27 cellular contexts compared by ENCODE assay signal in the genomic region with DNA sequence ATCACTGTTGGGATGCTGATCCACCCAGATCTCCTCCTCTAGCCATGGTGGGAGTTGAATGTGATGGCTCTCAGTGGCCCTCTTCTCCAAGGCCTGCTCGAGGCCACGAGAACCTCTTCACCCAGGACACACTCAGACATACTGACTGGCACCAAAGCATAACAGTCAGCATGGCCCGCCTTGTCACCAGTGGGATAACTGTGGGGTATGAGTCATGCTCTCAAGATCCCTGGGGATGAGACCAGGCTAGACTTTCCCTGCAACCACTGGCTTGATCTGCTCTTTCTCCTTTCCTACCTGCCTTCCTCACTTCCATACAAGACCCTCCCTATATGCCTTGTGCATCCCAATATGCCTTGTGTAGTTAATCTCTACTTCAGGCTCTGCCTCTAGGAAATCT.
DNase-seq lines count a peak whose midpoint lies in the region; ATAC-seq, FAIRE-seq and TF ChIP-seq lines count a peak whose summit lies in the region.
"Had no signal": no experiment of that assay in that cellular context is flagged by ENCODE, and none has a peak within 500 bp of the region (broad histone marks: within the 10 kb centered on the region; RNA-seq: fewer than 3 reads in every experiment).

No MANE protein-coding gene starts in this region.

- no peak overlapping the region for H3K4me3 Mint-ChIP-seq in H9
- H3K4me3 Mint-ChIP-seq: activated CD8-positive, alpha-beta T cell treated with anti-CD3 and anti-CD28 coated beads for 36 hours; CD4-positive, CD25-positive, alpha-beta regulatory T cell; neural progenitor cell had no signal

- H2BK5ac ChIP-seq in H9 (ENCODE audit: insufficient read length, low read length), result no peak overlapping the region
- H2BK5ac ChIP-seq in H1 (ENCODE audit: low read depth, low read length), result no peak overlapping the region
- no peak overlapping the region for H2BK5ac ChIP-seq in mesenchymal stem cell (ENCODE audit: low read depth, low read length, poor library complexity, severe bottlenecking)

- no peak for FAIRE-seq in H1 (lab: Jason Lieb, UNC)
- no peak for FAIRE-seq in HepG2 (lab: Jason Lieb, UNC)
- FAIRE-seq: GM12891 had no signal

- no peak for TF ChIP-seq CTCF in H9 (conservative IDR thresholded peaks at IDR 0.05)
- TF ChIP-seq CTCF in H1 (IDR thresholded peaks at IDR 0.05; ENCODE audit: control extremely low read depth in 1 of 3, insufficient read depth in 1 of 3, low read depth in 1 of 3, low read length in 3 of 3), result no peak
- no peak for TF ChIP-seq CTCF in HepG2 (CRISPR knock-in tag; IDR thresholded peaks at IDR 0.05)

- H3K9ac ChIP-seq in H9 (ENCODE audit: extremely low read depth, insufficient read length, low read length) (no peak overlapping the region), H1 (replicated peaks in 1 of 4; ENCODE audit: extremely low read depth in 1 of 4, low read depth in 3 of 4, low read length in 3 of 4) (no peak overlapping the region), mesenchymal stem cell (ENCODE audit: low read length) (no peak overlapping the region), HepG2 (ENCODE audit: insufficient read depth, low read depth, low read length) (no peak overlapping the region)
- H3K9ac ChIP-seq: KMS-11, neural progenitor cell had no signal

- H3K23ac ChIP-seq in H9 (ENCODE audit: insufficient read length, low read depth, low read length), result no peak overlapping the region
- H3K23ac ChIP-seq in H1 (ENCODE audit: insufficient read length), result no peak overlapping the region
- H3K23ac ChIP-seq in mesenchymal stem cell (ENCODE audit: low read length in 2 of 2), result no peak overlapping the region

- H2AK5ac ChIP-seq in H9 (ENCODE audit: insufficient read length, low read length), result peak overlapping the region; percentile 45
- no peak overlapping the region for H2AK5ac ChIP-seq in H1 (ENCODE audit: low read depth, low read length)
- peak overlapping the region; percentile 17 for H2AK5ac ChIP-seq in mesenchymal stem cell (ENCODE audit: low read length, severe bottlenecking)

- H2BK20ac ChIP-seq in H9 (ENCODE audit: low read depth, low read length, poor library complexity, severe bottlenecking) (no peak overlapping the region), H1 (ENCODE audit: low read length) (no peak overlapping the region)

- H3K36me3 ChIP-seq in H1 (ENCODE audit: control insufficient read depth in 2 of 4, insufficient read depth in 4 of 4, low read length in 3 of 4), result no peaks in the 10 kb centered on the region
- H3K36me3 ChIP-seq in mesenchymal stem cell (ENCODE audit: control insufficient read depth in 1 of 2, insufficient read depth in 2 of 2, low read depth in 1 of 2, low read length in 2 of 2), result peaks cover 3 to 5% of the 10 kb centered on the region in 2 experiments
- H3K36me3 ChIP-seq in HepG2 (replicated peaks in 1 of 2; ENCODE audit: control insufficient read depth in 1 of 2, insufficient read depth in 2 of 2, low read length in 2 of 2), result no peaks in the 10 kb centered on the region
- H3K36me3 ChIP-seq: adrenal gland, cardiac muscle cell, neural progenitor cell had no signal

- intact Hi-C loops in HepG2 (cut with micrococcal nuclease; ENCODE audit: unreplicated experiment), result no loop called here

- H3K36me3 Mint-ChIP-seq in H9 (ENCODE audit: insufficient read depth in 1 of 3, low read depth in 3 of 3), result no peaks in the 10 kb centered on the region
- H3K36me3 Mint-ChIP-seq: CD4-positive, CD25-positive, alpha-beta regulatory T cell had no signal

- H4K20me1 ChIP-seq in H9 (ENCODE audit: control insufficient read depth, insufficient read depth, insufficient read length) (no peaks in the 10 kb centered on the region), H1 (replicated peaks in 1 of 2; ENCODE audit: control insufficient read depth in 1 of 2, insufficient read depth in 2 of 2, low read length in 2 of 2) (no peaks in the 10 kb centered on the region), HepG2 (ENCODE audit: insufficient read depth, low read length) (no peaks in the 10 kb centered on the region)

- POLR2A ChIA-PET in H1 (lab: Charles Lee; ENCODE audit: partially characterized antibody), result no interaction called here
- POLR2A ChIA-PET in HepG2 (lab: Yijun Ruan, JAX), result no interaction called here

- H3K56ac ChIP-seq in H9 (ENCODE audit: insufficient read length, low read depth, low read length) (peak overlapping the region; percentile 44), H1 (replicated peaks; ENCODE audit: insufficient read length, low read depth, low read length) (no peak overlapping the region)

- no peak overlapping the region for H3K27ac ChIP-seq in H9 (ENCODE audit: insufficient read length, low read depth, low read length)
- no peak overlapping the region for H3K27ac ChIP-seq in H1 (ENCODE audit: low read depth, low read length)
- no peak overlapping the region for H3K27ac ChIP-seq in mesenchymal stem cell (ENCODE audit: low read length, poor library complexity, severe bottlenecking)
- H3K27ac ChIP-seq in HepG2 (ENCODE audit: extremely low read length, insufficient read depth, low read length), result no peak overlapping the region
- H3K27ac ChIP-seq: adrenal gland, cardiac muscle cell, KMS-11, neural progenitor cell had no signal

- H2BK15ac ChIP-seq in H9 (ENCODE audit: low read depth, low read length) (no peak overlapping the region), H1 (ENCODE audit: low read length) (no peak overlapping the region), mesenchymal stem cell (ENCODE audit: low read depth, poor library complexity, severe bottlenecking) (peak overlapping the region; percentile 85)

- H3K79me1 ChIP-seq in H9 (ENCODE audit: insufficient read depth, low read depth, low read length, poor library complexity, severe bottlenecking) (no peaks in the 10 kb centered on the region), H1 (ENCODE audit: low read depth, low read length) (no peaks in the 10 kb centered on the region), mesenchymal stem cell (replicated peaks; ENCODE audit: low read length, poor library complexity, severe bottlenecking) (peaks cover 7% of the 10 kb centered on the region)

- H3K27me3 Mint-ChIP-seq in H9 (ENCODE audit: low read depth), result no peaks in the 10 kb centered on the region; the same call in 1 of the 2 replicates

- peak; percentile 36 for DNase-seq in A172 (ENCODE audit: low spot score)
- no peak for DNase-seq in H9
- DNase-seq in H1 (ENCODE audit: low read depth in 1 of 2, low spot score in 2 of 2), result no peak
- DNase-seq in mesenchymal stem cell, result peak; percentile 67
- no peak for DNase-seq in COLO668 (lab: John Stamatoyannopoulos, UW; ENCODE audit: unreplicated experiment)
- no peak for DNase-seq in cerebellar cortex (ENCODE audit: low spot score)
- no peak for DNase-seq in DMS114 treated with DMSO at 0.1 percent for 48 hours (lab: John Stamatoyannopoulos, UW; ENCODE audit: unreplicated experiment)
- no peak for DNase-seq in HepG2 (ENCODE audit: low spot score)
- DNase-seq: ACHN; activated CD4-positive, CD25-positive, alpha-beta regulatory T cell; activated CD8-positive, alpha-beta T cell treated with anti-CD3 and anti-CD28 coated beads for 36 hours; activated T-cell treated with anti-CD3 and anti-CD28 coated beads, Interleukin-2, amount 50 U/mL, for 1 hour; adrenal gland; CD4-positive, CD25-positive, alpha-beta regulatory T cell; dermis blood vessel endothelial cell; DMS153; NCI-H1105; NCI-H2081 treated with DMSO at 0.1 percent for 48 hours; NCI-H510A; NK-92 treated with Interleukin-12 subunit alpha and Interleukin-12 subunit beta, amount 100 ng/mL, for 24 hours; RPMI8226; stimulated activated CD4-positive, alpha-beta T cell treated with anti-CD3 and anti-CD28 coated beads, Interleukin-4, amount 100 ng/mL, for 24 hours had no signal

- H2BK120ac ChIP-seq in H9 (ENCODE audit: low read depth, low read length, poor library complexity, severe bottlenecking) (no peak overlapping the region), H1 (replicated peaks; ENCODE audit: low read depth, low read length) (no peak overlapping the region), mesenchymal stem cell (ENCODE audit: low read depth, low read length) (no peak overlapping the region)

- H4K8ac ChIP-seq in H9 (replicated peaks; ENCODE audit: insufficient read length, low read depth, low read length) (no peak overlapping the region), H1 (ENCODE audit: extremely low read depth, insufficient read depth, low read length) (no peak overlapping the region), mesenchymal stem cell (ENCODE audit: low read length) (peak overlapping the region; percentile 66)

- TF ChIP-seq EP300 in H1 (IDR thresholded peaks at IDR 0.05; ENCODE audit: borderline replicate concordance in 1 of 2, low read depth in 2 of 2, low read length in 2 of 2), result no peak
- no peak for TF ChIP-seq EP300 in HepG2 (IDR thresholded peaks at IDR 0.05; ENCODE audit: low read depth in 2 of 2, low read length in 2 of 2)
- no peak for TF ChIP-seq EP300 in HepG2 (CRISPR knock-in tag; IDR thresholded peaks at IDR 0.05; ENCODE audit: borderline replicate concordance)

- TF ChIP-seq POLR2A in H1 (IDR thresholded peaks at IDR 0.05; ENCODE audit: control extremely low read depth in 1 of 2, low read depth in 2 of 2, low read length in 2 of 2) (no peak), HepG2 (IDR thresholded peaks at IDR 0.05; ENCODE audit: insufficient read depth in 1 of 2, low read depth in 2 of 2, low read length in 2 of 2) (no peak)

- H3K79me2 ChIP-seq in H9 (ENCODE audit: insufficient read depth, low read length) (no peaks in the 10 kb centered on the region), H1 (ENCODE audit: control insufficient read depth in 1 of 2, insufficient read depth in 2 of 2, low read length in 2 of 2) (no peaks in the 10 kb centered on the region), HepG2 (ENCODE audit: insufficient read depth, low read length) (no peaks in the 10 kb centered on the region)

- no CpG with 5 or more reads among the region's 3 CpGs for WGBS in H9 (ENCODE audit: extremely low coverage, insufficient read length, low lambda C conversion rate)
- WGBS in H1 (ENCODE audit: extremely low coverage in 1 of 2, insufficient coverage in 1 of 2, insufficient read length in 1 of 2, insufficient replicate concordance in 2 of 2, low coverage in 1 of 2, low lambda C conversion rate in 2 of 2, missing lambda C conversion rate in 1 of 2), 2 experiments, result 91% methylated on average over 3 of the region's 3 CpGs; no CpG with 5 or more reads in 1 of the 2 experiments
- 100% methylated on average over 1 of the region's 3 CpGs for WGBS in mesenchymal stem cell
- WGBS in HepG2 (ENCODE audit: low lambda C conversion rate), result 47% methylated on average over 3 of the region's 3 CpGs

- H3K9me3 Mint-ChIP-seq in H9, result no peaks in the 10 kb centered on the region; a peak in 1 of 5 replicates
- H3K9me3 Mint-ChIP-seq: activated CD8-positive, alpha-beta T cell treated with anti-CD3 and anti-CD28 coated beads for 36 hours; neural progenitor cell had no signal

- no peak overlapping the region for H2BK12ac ChIP-seq in H9 (ENCODE audit: insufficient read length, low read depth, low read length)
- 0 out of 2 replicates have a peak overlapping the region, but pooled peaks have one; percentile 29 for H2BK12ac ChIP-seq in H1 (ENCODE audit: low read depth, low read length)
- H2BK12ac ChIP-seq in mesenchymal stem cell (ENCODE audit: low read length in 2 of 2), result peak overlapping the region in 1 of 2 experiments; percentile 66

- H3K4me1 ChIP-seq in H9 (ENCODE audit: insufficient read depth, low read length) (no peaks in the 10 kb centered on the region; the same call in 1 of the 2 replicates), H1 (replicated peaks in 1 of 4; ENCODE audit: control insufficient read depth in 3 of 4, insufficient read depth in 4 of 4, low read length in 3 of 4) (peaks cover 0 to 3% (median 0%) of the 10 kb centered on the region in 4 experiments; a peak in 1 of 7 replicates), mesenchymal stem cell (ENCODE audit: control insufficient read depth, insufficient read depth, low read depth, low read length) (peaks cover 17% of the 10 kb centered on the region), HepG2 (ENCODE audit: insufficient read depth, low read length) (no peaks in the 10 kb centered on the region)
- H3K4me1 ChIP-seq: adrenal gland, neural progenitor cell had no signal

- peaks cover 8 to 12% of the 10 kb centered on the region in 2 experiments for H3K4me1 Mint-ChIP-seq in H9
- H3K4me1 Mint-ChIP-seq: neural progenitor cell had no signal

- no peak for ATAC-seq in HepG2
- ATAC-seq: activated CD8-positive, alpha-beta T cell treated with anti-CD3 and anti-CD28 coated beads for 36 hours; SK-N-SH treated with all-trans-retinoic acid at 6 μM for 48 hours had no signal

- TF ChIP-seq RAD21 in H1 (IDR thresholded peaks at IDR 0.05 in 1 of 2, conservative IDR thresholded peaks at IDR 0.05 in 1 of 2; ENCODE audit: low read depth in 2 of 2, low read length in 2 of 2), result no peak
- TF ChIP-seq RAD21 in HepG2 (CRISPR knock-in tag; IDR thresholded peaks at IDR 0.05), result no peak

- H3K23me2 ChIP-seq in H9 (ENCODE audit: insufficient read length, low read depth, low read length, poor library complexity, severe bottlenecking) (no peaks in the 10 kb centered on the region), H1 (ENCODE audit: low read depth, low read length) (no peaks in the 10 kb centered on the region)

- in situ Hi-C loops in HepG2 (cut with HindIII; ENCODE audit: extremely low pct_ligation_motif_present, low pct_unique_long_range_greater_than_20kb), result no loop called here

- no peak overlapping the region for H3K18ac ChIP-seq in H9 (ENCODE audit: insufficient read length, low read depth, low read length)
- no peak overlapping the region for H3K18ac ChIP-seq in H1 (ENCODE audit: extremely low read depth, low read length)
- H3K18ac ChIP-seq in mesenchymal stem cell (ENCODE audit: low read depth in 1 of 2, low read length in 2 of 2), result peak overlapping the region; percentile 52 to 70

- CTCF ChIA-PET in H1 (lab: Charles Lee; ENCODE audit: partially characterized antibody), result no interaction called here
- CTCF ChIA-PET in HepG2 (lab: Yijun Ruan, JAX; ENCODE audit: low intra/inter-chr PET ratio, low total read pairs), result no interaction called here

- no peak overlapping the region for H4K5ac ChIP-seq in H9 (ENCODE audit: insufficient read length, low read depth, low read length)
- H4K5ac ChIP-seq in H1 (ENCODE audit: insufficient read length, low read depth, low read length), result no peak overlapping the region

- BruUV-seq in HepG2 (replicated peaks; lab: Mats Ljungman, UMichigan), result no TSS peak

- H3K27ac Mint-ChIP-seq in H9, result peak overlapping the region in 1 of 3 experiments; percentile 20; a peak in 2 of 7 replicates
- H3K27ac Mint-ChIP-seq: activated CD8-positive, alpha-beta T cell treated with anti-CD3 and anti-CD28 coated beads for 36 hours; CD4-positive, CD25-positive, alpha-beta regulatory T cell; neural progenitor cell had no signal

- no peak overlapping the region for H2AFZ ChIP-seq in H9 (ENCODE audit: low read length)
- H2AFZ ChIP-seq in H1 (ENCODE audit: low read length), result no peak overlapping the region
- H2AFZ ChIP-seq in mesenchymal stem cell (ENCODE audit: low read depth, low read length), result no peak overlapping the region
- no peak overlapping the region for H2AFZ ChIP-seq in HepG2 (ENCODE audit: low read length)
- H2AFZ ChIP-seq: neural progenitor cell had no signal

- no peak overlapping the region for H3T11ph ChIP-seq in H9 (ENCODE audit: low read length)

- no peak overlapping the region for H3K14ac ChIP-seq in H9 (ENCODE audit: insufficient read depth, low read length)
- H3K14ac ChIP-seq in H1 (ENCODE audit: insufficient read length), result no peak overlapping the region
- peak overlapping the region in 1 of 2 experiments; percentile 13 for H3K14ac ChIP-seq in mesenchymal stem cell (ENCODE audit: low read length in 2 of 2)

- H3K4me3 ChIP-seq in H1 (ENCODE audit: extremely low read depth in 1 of 4, insufficient read depth in 2 of 4, low read depth in 3 of 4, low read length in 4 of 4), result no peak overlapping the region
- no peak overlapping the region for H3K4me3 ChIP-seq in mesenchymal stem cell (ENCODE audit: insufficient read depth in 1 of 2, low read depth in 1 of 2, low read length in 2 of 2)
- no peak overlapping the region for H3K4me3 ChIP-seq in HepG2 (replicated peaks in 1 of 3; ENCODE audit: insufficient read depth in 1 of 3, low read depth in 2 of 3, low read length in 3 of 3)
- H3K4me3 ChIP-seq: adrenal gland, cardiac muscle cell, neural progenitor cell had no signal

- H4K91ac ChIP-seq in H9 (ENCODE audit: insufficient read length, low read depth, low read length) (no peak overlapping the region), H1 (replicated peaks; ENCODE audit: insufficient read length, low read length) (no peak overlapping the region), mesenchymal stem cell (ENCODE audit: low read length) (peak overlapping the region; percentile 58)

- no peaks in the 10 kb centered on the region for H3K27me3 ChIP-seq in H9 (ENCODE audit: insufficient read depth, low read length)
- no peaks in the 10 kb centered on the region for H3K27me3 ChIP-seq in H1 (replicated peaks in 1 of 4; ENCODE audit: control insufficient read depth in 3 of 4, extremely low read depth in 1 of 4, insufficient read depth in 3 of 4, low read length in 3 of 4)
- H3K27me3 ChIP-seq in mesenchymal stem cell (ENCODE audit: control insufficient read depth in 1 of 2, insufficient read depth in 1 of 2, low read length in 2 of 2), result no peaks in the 10 kb centered on the region
- H3K27me3 ChIP-seq in HepG2 (ENCODE audit: control insufficient read depth in 1 of 2, insufficient read depth in 2 of 2, low read length in 2 of 2), result no peaks in the 10 kb centered on the region
- H3K27me3 ChIP-seq: adrenal gland, cardiac muscle cell, neural progenitor cell had no signal

- H3K9me3 ChIP-seq in H9 (ENCODE audit: control insufficient read depth, low read depth, low read length), result no peaks in the 10 kb centered on the region
- H3K9me3 ChIP-seq in H1 (ENCODE audit: insufficient read depth in 2 of 2, low read depth in 1 of 2, low read length in 1 of 2), result no peaks in the 10 kb centered on the region
- H3K9me3 ChIP-seq in mesenchymal stem cell (ENCODE audit: control insufficient read depth, low read length), result no peaks in the 10 kb centered on the region
- H3K9me3 ChIP-seq in HepG2 (ENCODE audit: low read length), result no peaks in the 10 kb centered on the region
- H3K9me3 ChIP-seq: adrenal gland had no signal

- no peak overlapping the region for H3K4me2 ChIP-seq in H9 (ENCODE audit: insufficient read depth, insufficient read length, low read length)
- no peak overlapping the region for H3K4me2 ChIP-seq in H1 (ENCODE audit: insufficient read depth in 1 of 2, low read depth in 2 of 2, low read length in 2 of 2)
- H3K4me2 ChIP-seq in mesenchymal stem cell (ENCODE audit: low read length, poor library complexity, severe bottlenecking), result no peak overlapping the region
- H3K4me2 ChIP-seq in HepG2 (ENCODE audit: low read depth, low read length), result no peak overlapping the region
- H3K4me2 ChIP-seq: KMS-11, neural progenitor cell had no signal

- no peak overlapping the region for H3K4ac ChIP-seq in H9 (ENCODE audit: low read depth, low read length)
- H3K4ac ChIP-seq in H1 (replicated peaks; ENCODE audit: insufficient read length, low read depth, low read length), result no peak overlapping the region
- H3K4ac ChIP-seq in mesenchymal stem cell (ENCODE audit: low read depth in 1 of 2, low read length in 2 of 2), result peak overlapping the region; percentile 10 to 54

Comparison
In these comparisons a context has a peak if more than half of its experiments do, and no peak if none do; other contexts are left out.
1. DNase-seq: peak in A172 (single experiment) and mesenchymal stem cell (single experiment); none in H9 (single experiment), H1 (0 of 2), COLO668 (single experiment), cerebellar cortex (single experiment), DMS114 treated with DMSO at 0.1 percent for 48 hours (single experiment) and HepG2 (single experiment).
2. H3K18ac ChIP-seq: peak in mesenchymal stem cell (2 of 2); none in H9 (single experiment) and H1 (single experiment).
3. H3K4ac ChIP-seq: peak in mesenchymal stem cell (2 of 2); none in H9 (single experiment) and H1 (single experiment).